8 cellular contexts compared by ENCODE assay signal in the genomic region with DNA sequence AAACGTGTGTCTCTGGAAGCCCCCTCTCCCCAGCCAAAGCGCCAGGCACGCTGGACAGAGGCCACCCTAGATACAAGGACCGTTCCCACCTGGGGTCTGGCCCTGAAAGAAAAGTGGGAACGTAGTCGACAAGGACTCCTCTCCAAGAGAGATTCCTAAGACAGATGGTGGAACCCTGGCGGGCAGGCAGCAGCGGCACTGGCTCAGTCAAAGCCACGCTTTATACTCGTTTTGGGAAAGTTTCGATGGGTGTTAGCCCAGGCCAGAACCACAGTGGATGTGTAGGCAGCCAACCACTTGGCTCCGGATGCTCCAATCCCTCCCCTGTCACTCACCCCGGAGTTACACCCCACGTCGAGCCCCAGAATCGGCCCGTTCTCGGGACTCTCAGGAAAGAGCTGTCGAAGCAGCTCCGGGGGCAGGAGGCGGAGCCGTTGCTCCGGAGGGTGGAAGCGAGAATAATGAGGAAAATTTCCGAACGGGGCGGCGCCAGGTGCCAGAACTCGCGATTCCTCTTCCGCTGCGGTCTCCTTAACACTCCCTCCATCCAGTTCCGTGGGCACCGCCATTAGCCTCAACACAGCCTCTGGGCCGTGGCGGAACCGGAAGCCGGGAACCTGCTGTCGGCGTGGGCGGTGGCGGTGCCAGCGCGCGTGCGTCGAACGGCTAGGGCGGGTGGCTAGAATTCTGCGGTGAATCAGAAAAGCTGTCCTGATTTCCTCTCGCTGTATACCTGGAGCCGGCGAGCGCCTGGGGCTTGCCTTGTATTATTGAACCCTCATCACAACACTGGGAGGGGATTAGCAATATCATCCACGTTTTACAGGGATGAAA. TPM values are rescaled to one million over a fixed set of nuclear protein-coding genes. Genes with fewer than 3 reads are reported as not detected.
DNase-seq lines count a peak whose midpoint lies in the region; ATAC-seq and TF ChIP-seq lines count a peak whose summit lies in the region.

A gene with protein sequence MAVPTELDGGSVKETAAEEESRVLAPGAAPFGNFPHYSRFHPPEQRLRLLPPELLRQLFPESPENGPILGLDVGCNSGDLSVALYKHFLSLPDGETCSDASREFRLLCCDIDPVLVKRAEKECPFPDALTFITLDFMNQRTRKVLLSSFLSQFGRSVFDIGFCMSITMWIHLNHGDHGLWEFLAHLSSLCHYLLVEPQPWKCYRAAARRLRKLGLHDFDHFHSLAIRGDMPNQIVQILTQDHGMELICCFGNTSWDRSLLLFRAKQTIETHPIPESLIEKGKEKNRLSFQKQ (minus strand): TSS at position 588 of the 834 bp plus-strand sequence. CDS start 19 bp downstream, at position 569.

- peaks cover 12 to 43% (median 29%) of the 10 kb centered on the region in 4 donors for H3K4me1 Mint-ChIP-seq in CD4-positive, CD25-positive, alpha-beta regulatory T cell
- H3K4me1 Mint-ChIP-seq in activated CD8-positive, alpha-beta T cell treated with anti-CD3 and anti-CD28 coated beads for 36 hours (ENCODE audit: low read depth) = peaks cover 28% of the 10 kb centered on the region

- H3K4me1 ChIP-seq in CD4-positive, CD25-positive, alpha-beta regulatory T cell (ENCODE audit: control insufficient read depth, insufficient read depth, low read length, poor library complexity, severe bottlenecking) = peaks cover 26% of the 10 kb centered on the region

- H3K4me3 Mint-ChIP-seq in CD4-positive, CD25-positive, alpha-beta regulatory T cell = peak within 1 kb of the TSS; percentile 82 to 98 (median 93)
- peak within 1 kb of the TSS; percentile 94 for H3K4me3 Mint-ChIP-seq in activated CD8-positive, alpha-beta T cell treated with anti-CD3 and anti-CD28 coated beads for 36 hours

- CTCF ChIA-PET in activated CD8-positive, alpha-beta T cell treated with anti-CD3 and anti-CD28 coated beads for 36 hours (lab: Charles Lee) = interaction anchor here (0.9 to 7.0 kb wide), 8 partner anchors 24 to 196 kb away, joined by 3 to 36 read pairs (median 7); a partner anchor contains a TSS

- peaks cover 8% of the 10 kb centered on the region for H3K27me3 Mint-ChIP-seq in CD4-positive, CD25-positive, alpha-beta regulatory T cell
- no peaks in the 10 kb centered on the region for H3K27me3 Mint-ChIP-seq in activated CD8-positive, alpha-beta T cell treated with anti-CD3 and anti-CD28 coated beads for 36 hours

- peak; percentile 95 to 96 for ATAC-seq in CD4-positive, CD25-positive, alpha-beta regulatory T cell (ENCODE audit: low read depth in 2 of 2)
- ATAC-seq in GM19455 (IDR thresholded peaks at IDR 0.05; ENCODE audit: unreplicated experiment) = peak; percentile 82
- peak; percentile 90 for ATAC-seq in activated CD8-positive, alpha-beta T cell treated with anti-CD3 and anti-CD28 coated beads for 36 hours

- H3K27me3 ChIP-seq in CD4-positive, CD25-positive, alpha-beta regulatory T cell (ENCODE audit: control insufficient read depth, insufficient read depth, low read length) = no peaks in the 10 kb centered on the region

- no peaks in the 10 kb centered on the region for H3K36me3 Mint-ChIP-seq in CD4-positive, CD25-positive, alpha-beta regulatory T cell
- peaks cover 4% of the 10 kb centered on the region for H3K36me3 Mint-ChIP-seq in activated CD8-positive, alpha-beta T cell treated with anti-CD3 and anti-CD28 coated beads for 36 hours (ENCODE audit: low read depth)

- peak; percentile 90 to 94 (median 90) for DNase-seq in CD4-positive, CD25-positive, alpha-beta regulatory T cell
- DNase-seq in HK-2 (ENCODE audit: unreplicated experiment) = peak; percentile 96
- DNase-seq in NCI-H82 treated with DMSO at 0.1 percent for 48 hours (lab: John Stamatoyannopoulos, UW; ENCODE audit: unreplicated experiment) = peak; percentile 78
- DNase-seq in activated CD8-positive, alpha-beta T cell treated with anti-CD3 and anti-CD28 coated beads for 36 hours = peak; percentile 95
- DNase-seq in ecto neural progenitor cell (ENCODE audit: low spot score) = peak; percentile 94
- peak; percentile 93 for DNase-seq in medulla oblongata (ENCODE audit: extremely low spot score)
- peak; percentile 90 to 93 (median 91) for DNase-seq in stimulated activated CD4-positive, alpha-beta T cell treated with anti-CD3 and anti-CD28 coated beads, TNF-alpha, amount 100 ng/mL, for 48 hours (ENCODE audit: low read depth in 3 of 3)

- H3K36me3 ChIP-seq in CD4-positive, CD25-positive, alpha-beta regulatory T cell (ENCODE audit: control insufficient read depth, insufficient read depth, low read length) = peaks cover 2% of the 10 kb centered on the region

- peak within 1 kb of the TSS; percentile 93 to 95 (median 94) for H3K27ac Mint-ChIP-seq in CD4-positive, CD25-positive, alpha-beta regulatory T cell
- H3K27ac Mint-ChIP-seq in activated CD8-positive, alpha-beta T cell treated with anti-CD3 and anti-CD28 coated beads for 36 hours = peak within 1 kb of the TSS; percentile 91

- POLR2A ChIA-PET in activated CD8-positive, alpha-beta T cell treated with anti-CD3 and anti-CD28 coated beads for 36 hours (lab: Charles Lee) = interaction anchor here (0.9 to 1.7 kb wide), 6 partner anchors 11 to 101 kb away, joined by 3 to 8 read pairs (median 4); a partner anchor contains a TSS

- intact Hi-C loops in activated CD8-positive, alpha-beta T cell treated with anti-CD3 and anti-CD28 coated beads for 36 hours (cut with micrococcal nuclease) = no loop called here

- H3K27ac ChIP-seq in CD4-positive, CD25-positive, alpha-beta regulatory T cell (ENCODE audit: insufficient read depth, low read length, poor library complexity, severe bottlenecking) = peak within 1 kb of the TSS; percentile 78

- no peaks in the 10 kb centered on the region for H3K9me3 Mint-ChIP-seq in CD4-positive, CD25-positive, alpha-beta regulatory T cell
- H3K9me3 Mint-ChIP-seq in activated CD8-positive, alpha-beta T cell treated with anti-CD3 and anti-CD28 coated beads for 36 hours = no peaks in the 10 kb centered on the region

- H3K4me3 ChIP-seq in CD4-positive, CD25-positive, alpha-beta regulatory T cell (ENCODE audit: low read depth, low read length) = peak within 1 kb of the TSS; percentile 93

- TF ChIP-seq CTCF in activated CD8-positive, alpha-beta T cell treated with anti-CD3 and anti-CD28 coated beads for 36 hours (IDR thresholded peaks at IDR 0.05) = no peak

- H3K9me3 ChIP-seq in CD4-positive, CD25-positive, alpha-beta regulatory T cell (ENCODE audit: control insufficient read depth in 2 of 2, low read length in 2 of 2) = no peaks in the 10 kb centered on the region

RNA-seq across cellular contexts. Expression of the gene that starts here (rescaled TPM):
- 4.6 TPM for total RNA-seq in CD4-positive, CD25-positive, alpha-beta regulatory T cell
- 1 to 10 TPM; 7.3 to 9.8 (median 8.7) TPM for polyA plus RNA-seq in CD4-positive, CD25-positive, alpha-beta regulatory T cell
- 1 to 10 TPM; 5.0 to 5.3 TPM for total RNA-seq in activated CD8-positive, alpha-beta T cell treated with anti-CD3 and anti-CD28 coated beads for 36 hours

Comparison
In these comparisons a context has a peak if more than half of its experiments do, and no peak if none do; other contexts are left out.
1. Peak in every context shown above with its lines: DNase-seq, ATAC-seq, H3K4me3 ChIP-seq and H3K27ac ChIP-seq.